3 cellular contexts compared by ENCODE assay signal in genomic region chr19:42327381-42327780, GRCh38.
A peak's percentile ranks its signal among the peaks of the same experiment; 100 is the strongest.
TF ChIP-seq lines count a peak whose summit lies in the region.

No MANE protein-coding gene starts in this region.

TF ChIP-seq in A549, 52 proteins besides CTCF, POLR2A, EP300 and RAD21 (continued from another document):
- TF ChIP-seq E2F6 (IDR thresholded peaks at IDR 0.05; ENCODE audit: borderline replicate concordance, low read depth) (no peak), ZFP36 (IDR thresholded peaks at IDR 0.05; ENCODE audit: borderline replicate concordance, partially characterized antibody) (no peak), MAFK (IDR thresholded peaks at IDR 0.05; ENCODE audit: partially characterized antibody) (no peak), RNF2 (IDR thresholded peaks at IDR 0.05; ENCODE audit: borderline replicate concordance, low read depth) (no peak), NPAS2 (CRISPR knock-in tag; IDR thresholded peaks at IDR 0.05; ENCODE audit: borderline replicate concordance) (no peak), USF2 (IDR thresholded peaks at IDR 0.05) (no peak)
TF ChIP-seq in A549: peak in this region for 0.

TF ChIP-seq in HEK293, 187 proteins besides CTCF, POLR2A, EP300 and RAD21 (continued from another document):
- TF ChIP-seq ZNF133 (tag by site-specific recombination; IDR thresholded peaks at IDR 0.05) (no peak), ZFP3 (tag by site-specific recombination; IDR thresholded peaks at IDR 0.05; ENCODE audit: low read depth) (peak; percentile 98), SP2 (tag by site-specific recombination; IDR thresholded peaks at IDR 0.05) (peak; percentile 51), ZNF335 (tag by site-specific recombination; conservative IDR thresholded peaks at IDR 0.05) (peak; percentile 19; the same call in 1 of the 2 replicates)
TF ChIP-seq in HEK293: peak in this region for 5.

TF ChIP-seq in WTC11, 78 proteins besides CTCF, POLR2A, EP300 and RAD21 (continued from another document):
- TF ChIP-seq, protein P1, sequence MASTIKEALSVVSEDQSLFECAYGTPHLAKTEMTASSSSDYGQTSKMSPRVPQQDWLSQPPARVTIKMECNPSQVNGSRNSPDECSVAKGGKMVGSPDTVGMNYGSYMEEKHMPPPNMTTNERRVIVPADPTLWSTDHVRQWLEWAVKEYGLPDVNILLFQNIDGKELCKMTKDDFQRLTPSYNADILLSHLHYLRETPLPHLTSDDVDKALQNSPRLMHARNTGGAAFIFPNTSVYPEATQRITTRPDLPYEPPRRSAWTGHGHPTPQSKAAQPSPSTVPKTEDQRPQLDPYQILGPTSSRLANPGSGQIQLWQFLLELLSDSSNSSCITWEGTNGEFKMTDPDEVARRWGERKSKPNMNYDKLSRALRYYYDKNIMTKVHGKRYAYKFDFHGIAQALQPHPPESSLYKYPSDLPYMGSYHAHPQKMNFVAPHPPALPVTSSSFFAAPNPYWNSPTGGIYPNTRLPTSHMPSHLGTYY (CRISPR knock-in tag; IDR thresholded peaks at IDR 0.05): no peak
- TF ChIP-seq GRHL2 (CRISPR knock-in tag; IDR thresholded peaks at IDR 0.05; ENCODE audit: insufficient replicate concordance, severe bottlenecking) (no peak), IRF2 (CRISPR knock-in tag; IDR thresholded peaks at IDR 0.05; ENCODE audit: borderline replicate concordance, low read depth) (no peak), TEAD1 (CRISPR knock-in tag; IDR thresholded peaks at IDR 0.05) (no peak), CREB1 (CRISPR knock-in tag; IDR thresholded peaks at IDR 0.05) (no peak), SMAD4 (CRISPR knock-in tag; IDR thresholded peaks at IDR 0.05) (no peak), NFATC4 (CRISPR knock-in tag; IDR thresholded peaks at IDR 0.05) (no peak), ZNF671 (CRISPR knock-in tag; IDR thresholded peaks at IDR 0.05) (no peak), ZNF138 (CRISPR knock-in tag; conservative IDR thresholded peaks at IDR 0.05) (no peak), GTF2I (CRISPR knock-in tag; conservative IDR thresholded peaks at IDR 0.05) (no peak), TEAD4 (CRISPR knock-in tag; IDR thresholded peaks at IDR 0.05) (no peak)
- TF ChIP-seq, protein P2, sequence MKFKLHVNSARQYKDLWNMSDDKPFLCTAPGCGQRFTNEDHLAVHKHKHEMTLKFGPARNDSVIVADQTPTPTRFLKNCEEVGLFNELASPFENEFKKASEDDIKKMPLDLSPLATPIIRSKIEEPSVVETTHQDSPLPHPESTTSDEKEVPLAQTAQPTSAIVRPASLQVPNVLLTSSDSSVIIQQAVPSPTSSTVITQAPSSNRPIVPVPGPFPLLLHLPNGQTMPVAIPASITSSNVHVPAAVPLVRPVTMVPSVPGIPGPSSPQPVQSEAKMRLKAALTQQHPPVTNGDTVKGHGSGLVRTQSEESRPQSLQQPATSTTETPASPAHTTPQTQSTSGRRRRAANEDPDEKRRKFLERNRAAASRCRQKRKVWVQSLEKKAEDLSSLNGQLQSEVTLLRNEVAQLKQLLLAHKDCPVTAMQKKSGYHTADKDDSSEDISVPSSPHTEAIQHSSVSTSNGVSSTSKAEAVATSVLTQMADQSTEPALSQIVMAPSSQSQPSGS (CRISPR knock-in tag; IDR thresholded peaks at IDR 0.05; ENCODE audit: borderline replicate concordance, low read depth): no peak
TF ChIP-seq in WTC11: peak in this region for 0.
